ENCODE assay signal across 8 cellular contexts in genomic region chr1:153921803-153922075, GRCh38. TPM values are rescaled to one million over a fixed set of nuclear protein-coding genes. Genes with fewer than 3 reads are reported as not detected.
A peak's percentile ranks its signal among the peaks of the same experiment; 100 is the strongest.
DNase-seq lines count a peak whose midpoint lies in the region; ATAC-seq and TF ChIP-seq lines count a peak whose summit lies in the region.

No MANE protein-coding gene starts in this region.

- H3K36me3 ChIP-seq in cardiac muscle cell (no peaks in the 10 kb centered on the region), rectal smooth muscle tissue (ENCODE audit: control insufficient read depth, insufficient read depth, low read length) (peaks cover 4% of the 10 kb centered on the region)

- H3K27me3 Mint-ChIP-seq in activated CD4-positive, alpha-beta memory T cell treated with anti-CD3 and anti-CD28 coated beads for 36 hours, result no peaks in the 10 kb centered on the region

- CTCF ChIA-PET in activated CD4-positive, alpha-beta memory T cell treated with anti-CD3 and anti-CD28 coated beads for 36 hours (lab: Charles Lee), result interaction anchor here (1.0 to 3.6 kb wide), 7 partner anchors 24 to 244 kb away, joined by 3 to 15 read pairs (median 6); partner anchors contain the start of gene RAB13

- H3K4me1 ChIP-seq in cardiac muscle cell (ENCODE audit: low read depth) (peaks cover 30% of the 10 kb centered on the region), foreskin keratinocyte (peaks cover 8% of the 10 kb centered on the region), rectal smooth muscle tissue (ENCODE audit: control insufficient read depth, insufficient read depth, low read length) (peaks cover 24% of the 10 kb centered on the region)

- peak overlapping the region; percentile 96 for H3K27ac Mint-ChIP-seq in activated CD4-positive, alpha-beta memory T cell treated with anti-CD3 and anti-CD28 coated beads for 36 hours

- peaks cover 48% of the 10 kb centered on the region for H3K4me1 Mint-ChIP-seq in activated CD4-positive, alpha-beta memory T cell treated with anti-CD3 and anti-CD28 coated beads for 36 hours (ENCODE audit: low read depth)

- ATAC-seq in left ventricle myocardium superior (no peak), foreskin keratinocyte (no peak), GM21367 (IDR thresholded peaks at IDR 0.05; ENCODE audit: unreplicated experiment) (no peak), GM18858 (IDR thresholded peaks at IDR 0.05; ENCODE audit: unreplicated experiment) (no peak)

- no peaks in the 10 kb centered on the region for H3K9me3 ChIP-seq in cardiac muscle cell (ENCODE audit: low read depth)

- H3K9me3 Mint-ChIP-seq in activated CD4-positive, alpha-beta memory T cell treated with anti-CD3 and anti-CD28 coated beads for 36 hours, result no peaks in the 10 kb centered on the region

- H3K27me3 ChIP-seq in cardiac muscle cell (no peaks in the 10 kb centered on the region), foreskin keratinocyte (no peaks in the 10 kb centered on the region), rectal smooth muscle tissue (ENCODE audit: control insufficient read depth, insufficient read depth, low read length) (no peaks in the 10 kb centered on the region)

- H3K4me3 ChIP-seq in cardiac muscle cell, result peak overlapping the region; percentile 66
- peak overlapping the region; percentile 55 for H3K4me3 ChIP-seq in rectal smooth muscle tissue (ENCODE audit: low read length)

- POLR2A ChIA-PET in activated CD4-positive, alpha-beta memory T cell treated with anti-CD3 and anti-CD28 coated beads for 36 hours (lab: Charles Lee), result interaction anchor here (0.9 to 4.7 kb wide), 10 partner anchors 21 to 121 kb away, joined by 3 to 41 read pairs (median 4); partner anchors contain the start of genes DENND4B and JTB

- TF ChIP-seq CTCF in cardiac muscle cell (IDR thresholded peaks at IDR 0.05; ENCODE audit: low read depth, low read length), result no peak
- no peak for TF ChIP-seq CTCF in foreskin keratinocyte (conservative IDR thresholded peaks at IDR 0.05)

- peak in 1 of 2 donors; percentile 37 for DNase-seq in cardiac muscle cell (ENCODE audit: low read depth in 1 of 2, low spot score in 1 of 2)
- no peak for DNase-seq in left ventricle myocardium superior
- peak; percentile 23 for DNase-seq in activated CD4-positive, alpha-beta memory T cell treated with anti-CD3 and anti-CD28 coated beads for 36 hours
- DNase-seq in foreskin keratinocyte, result peak in 1 of 2 donors; percentile 27
- no peak for DNase-seq in effector CD8-positive, alpha-beta T cell (lab: John Stamatoyannopoulos, UW)

- H3K4me3 Mint-ChIP-seq in activated CD4-positive, alpha-beta memory T cell treated with anti-CD3 and anti-CD28 coated beads for 36 hours, result peak overlapping the region; percentile 77

- H3K27ac ChIP-seq in cardiac muscle cell (peak overlapping the region; percentile 92), foreskin keratinocyte (peak overlapping the region; percentile 62), rectal smooth muscle tissue (ENCODE audit: low read depth, low read length) (peak overlapping the region; percentile 90)

- no peaks in the 10 kb centered on the region for H3K36me3 Mint-ChIP-seq in activated CD4-positive, alpha-beta memory T cell treated with anti-CD3 and anti-CD28 coated beads for 36 hours

- intact Hi-C loops in left ventricle myocardium superior (cut with micrococcal nuclease), result loop anchor here (10.0 kb wide), 1 partner anchor 97 kb away; no protein-coding TSS in a partner anchor
- intact Hi-C loops in activated CD4-positive, alpha-beta memory T cell treated with anti-CD3 and anti-CD28 coated beads for 36 hours (cut with micrococcal nuclease), result loop anchor here (2.0 to 5.0 kb wide), 7 partner anchors 37 to 301 kb away; partner anchors contain the start of genes CHTOP, CREB3L4, CRTC2 and ILF2

- no peak overlapping the region for H3K9ac ChIP-seq in rectal smooth muscle tissue (ENCODE audit: low read length)

RNA-seq across cellular contexts. Expression of gene GATAD2B, which starts 1.0 kb away (rescaled TPM):
- total RNA-seq in cardiac muscle cell (10.8 and 19.6 TPM in 2 replicates), left ventricle myocardium superior (34.6 TPM), foreskin keratinocyte (14.5 and 14.8 TPM in 2 replicates)
- polyA plus RNA-seq in cardiac muscle cell (8.1 and 11.8 TPM in 2 replicates), foreskin keratinocyte (4.1 and 4.9 TPM in 2 replicates)
- 10 to 100 TPM; 66.4 to 67.9 TPM for total RNA-seq in activated CD4-positive, alpha-beta memory T cell treated with anti-CD3 and anti-CD28 coated beads for 36 hours

RNA-seq across cellular contexts. Expression of gene DENND4B, which starts 24.8 kb away (rescaled TPM):
- total RNA-seq in cardiac muscle cell (31.3 and 42.3 TPM in 2 replicates), left ventricle myocardium superior (51.7 TPM), foreskin keratinocyte (21.2 and 21.8 TPM in 2 replicates)
- polyA plus RNA-seq in cardiac muscle cell (48.1 and 61.2 TPM in 2 replicates), foreskin keratinocyte (13.7 and 15.6 TPM in 2 replicates)
- total RNA-seq in activated CD4-positive, alpha-beta memory T cell treated with anti-CD3 and anti-CD28 coated beads for 36 hours, result 100 to 1,000 TPM in 1 of 2 experiments, 10 to 100 TPM in 1; 98.1 to 108 TPM

RNA-seq across cellular contexts. Expression of gene CRTC2, which starts 36.7 kb away (rescaled TPM):
- total RNA-seq in cardiac muscle cell (11.9 and 17.9 TPM in 2 replicates), left ventricle myocardium superior (21.2 TPM), foreskin keratinocyte (15.1 and 16.9 TPM in 2 replicates)
- polyA plus RNA-seq in cardiac muscle cell (24.8 and 34.4 TPM in 2 replicates), foreskin keratinocyte (26.8 and 29.4 TPM in 2 replicates)
- 10 to 100 TPM; 60.8 to 78.0 TPM for total RNA-seq in activated CD4-positive, alpha-beta memory T cell treated with anti-CD3 and anti-CD28 coated beads for 36 hours

RNA-seq across cellular contexts. Expression of gene SLC39A1, which starts 41.6 kb away (rescaled TPM):
- 75.8 and 83.4 TPM in 2 replicates for total RNA-seq in cardiac muscle cell
- 71.2 and 72.6 TPM in 2 replicates for polyA plus RNA-seq in cardiac muscle cell
- 45.8 TPM for total RNA-seq in left ventricle myocardium superior
- 10 to 100 TPM; 67.0 to 68.7 TPM for total RNA-seq in activated CD4-positive, alpha-beta memory T cell treated with anti-CD3 and anti-CD28 coated beads for 36 hours
- 101 and 118 TPM in 2 replicates for total RNA-seq in foreskin keratinocyte
- polyA plus RNA-seq in foreskin keratinocyte, result 97.2 and 122 TPM in 2 replicates

RNA-seq across cellular contexts. Expression of gene CREB3L4, which starts 46.0 kb away (rescaled TPM):
- total RNA-seq in cardiac muscle cell (34.0 and 49.5 TPM in 2 replicates), left ventricle myocardium superior (5.0 TPM), foreskin keratinocyte (9.8 and 11.5 TPM in 2 replicates)
- polyA plus RNA-seq in cardiac muscle cell (25.3 and 31.5 TPM in 2 replicates), foreskin keratinocyte (9.3 and 9.8 TPM in 2 replicates)
- total RNA-seq in activated CD4-positive, alpha-beta memory T cell treated with anti-CD3 and anti-CD28 coated beads for 36 hours, result 1 to 10 TPM; 8.5 to 8.7 TPM
